ENCODE assay signal across 10 cellular contexts in genomic region chr20:11229772-11230171, GRCh38.
DNase-seq lines count a peak whose midpoint lies in the region; ATAC-seq, FAIRE-seq and TF ChIP-seq lines count a peak whose summit lies in the region.
"Had no signal": no experiment of that assay in that cellular context is flagged by ENCODE, and none has a peak within 500 bp of the region (broad histone marks: within the 10 kb centered on the region; RNA-seq: fewer than 3 reads in every experiment).

No MANE protein-coding gene starts in this region.

- H3K27me3 ChIP-seq in psoas muscle (ENCODE audit: insufficient read depth in 3 of 3, low read length in 2 of 3) = no peaks in the 10 kb centered on the region
- H3K27me3 ChIP-seq: right lobe of liver had no signal

- TF ChIP-seq CTCF in psoas muscle (IDR thresholded peaks at IDR 0.05) = no peak

- no peak for TF ChIP-seq POLR2A in GM12891 (IDR thresholded peaks at IDR 0.05; ENCODE audit: low read depth, low read length)

- no peaks in the 10 kb centered on the region for H3K36me3 ChIP-seq in psoas muscle (ENCODE audit: insufficient read depth in 1 of 2, low read depth in 1 of 2)
- H3K36me3 ChIP-seq: right lobe of liver had no signal

- intact Hi-C loops in psoas muscle (cut with DNase I) = no loop called here

- H3K4me1 ChIP-seq in psoas muscle = no peaks in the 10 kb centered on the region
- H3K4me1 ChIP-seq: right lobe of liver had no signal

- no peak overlapping the region for H3K4me3 ChIP-seq in psoas muscle
- H3K4me3 ChIP-seq: right lobe of liver had no signal

- ATAC-seq in psoas muscle (peak; percentile 37 to 62 (median 57)), HG02970 (IDR thresholded peaks at IDR 0.05; ENCODE audit: low FRiP score, unreplicated experiment) (no peak), HG03039 (IDR thresholded peaks at IDR 0.05; ENCODE audit: unreplicated experiment) (no peak), HG02870 (IDR thresholded peaks at IDR 0.05; ENCODE audit: unreplicated experiment) (no peak)

- no peak for FAIRE-seq in GM12891 (lab: Jason Lieb, UNC)
- FAIRE-seq: GM18507 had no signal

- H3K27ac ChIP-seq in psoas muscle = no peak overlapping the region
- H3K27ac ChIP-seq: right lobe of liver had no signal

- 10 to 27% (median 25%) methylated on average over 3 of the region's 3 CpGs for WGBS in psoas muscle, 3 donors

- H3K9me3 ChIP-seq in psoas muscle = no peaks in the 10 kb centered on the region
- H3K9me3 ChIP-seq: right lobe of liver had no signal

- DNase-seq in GM12891 (ENCODE audit: insufficient read length, low spot score) (no peak), fibroblast of the conjunctiva (ENCODE audit: low read depth) (peak; percentile 65), psoas muscle (peak; percentile 30 to 48)
- no peak for DNase-seq in stimulated activated CD4-positive, alpha-beta T cell treated with anti-CD3 and anti-CD28 coated beads, Interleukin-2, amount 100 ng/mL, for 24 hours
- DNase-seq: right lobe of liver had no signal

TF ChIP-seq in GM12891, 5 proteins besides CTCF, POLR2A, EP300 and RAD21:
- TF ChIP-seq SPI1 (IDR thresholded peaks at IDR 0.05; ENCODE audit: low read depth, low read length) (peak; percentile 70), POU2F2 (IDR thresholded peaks at IDR 0.05; ENCODE audit: low read depth, low read length) (no peak)

TF ChIP-seq in PFSK-1, 5 proteins besides CTCF, POLR2A, EP300 and RAD21:
- TF ChIP-seq TAF1 (IDR thresholded peaks at IDR 0.05; ENCODE audit: borderline replicate concordance, insufficient read depth, low read length) (no peak), SIN3A (IDR thresholded peaks at IDR 0.05; ENCODE audit: borderline replicate concordance, insufficient read depth, low read length) (peak; percentile 55; the same call in 1 of the 2 replicates), REST (IDR thresholded peaks at IDR 0.05; ENCODE audit: insufficient read depth in 1 of 2, low read depth in 2 of 2, low read length in 2 of 2) (peak in 1 of 2 experiments; percentile 45; a peak in 1 of 4 replicates), POLR2AphosphoS5 (IDR thresholded peaks at IDR 0.05; ENCODE audit: low read depth, low read length) (no peak), FOXP2 (optimal IDR thresholded peaks at IDR 0.05; ENCODE audit: borderline replicate concordance, extremely low read depth, extremely low read length, insufficient read depth) (no peak)

Comparison
In these comparisons a context has a peak if more than half of its experiments do, and no peak if none do; other contexts are left out.
1. DNase-seq: peak in fibroblast of the conjunctiva (single experiment) and psoas muscle (2 of 2); none in GM12891 (single experiment) and stimulated activated CD4-positive, alpha-beta T cell treated with anti-CD3 and anti-CD28 coated beads, Interleukin-2, amount 100 ng/mL, for 24 hours (0 of 2).
2. ATAC-seq: peak in psoas muscle (4 of 4); none in HG02970 (single experiment), HG03039 (single experiment) and HG02870 (single experiment).